Comparison of ENCODE assay signal across 16 cellular contexts in genomic region chr3:156252656-156253055, GRCh38.
"Had no signal": no experiment of that assay in that cellular context is flagged by ENCODE, and none has a peak within 500 bp of the region (broad histone marks: within the 10 kb centered on the region; RNA-seq: fewer than 3 reads in every experiment).

No MANE protein-coding gene starts in this region.

- ATAC-seq: activated naive CD4-positive, alpha-beta T cell treated with anti-CD3 and anti-CD28 coated beads, Interleukin-2, amount 50 U/mL, for 72 hours; gastrocnemius medialis; naive thymus-derived CD8-positive, alpha-beta T cell; pancreas; T-helper 17 cell had no signal

- H3K4me1 ChIP-seq: colonic mucosa, gastrocnemius medialis, pancreas had no signal

- H3K27me3 ChIP-seq: colonic mucosa, gastrocnemius medialis, neutrophil, pancreas, thyroid gland had no signal

- H3K9me3 ChIP-seq: colonic mucosa, gastrocnemius medialis, neutrophil, pancreas, thyroid gland had no signal

- H3K27ac ChIP-seq: colonic mucosa, gastrocnemius medialis, neutrophil, pancreas, thyroid gland had no signal

- H3K36me3 ChIP-seq: colonic mucosa, gastrocnemius medialis, neutrophil, pancreas, thyroid gland had no signal

- DNase-seq: activated CD4-positive, alpha-beta T cell treated with anti-CD3 and anti-CD28 coated beads, Interleukin-2, amount 50 U/mL, for 4 hours; activated gamma-delta T cell treated with Interleukin-2 at 50 U/mL for 16 hours; colonic mucosa; gastrocnemius medialis; head of caudate nucleus; mesendoderm; naive thymus-derived CD8-positive, alpha-beta T cell; pancreas; stimulated activated CD4-positive, alpha-beta T cell treated with anti-CD3 and anti-CD28 coated beads, Interleukin-12 subunit alpha, Interleukin-12 subunit beta, amount 100 ng/mL, for 4 hours; stimulated activated CD4-positive, alpha-beta T cell treated with anti-CD3 and anti-CD28 coated beads, Interleukin-1b, Interleukin-23, amount 100 ng/mL, for 48 hours; stimulated activated CD8-positive, alpha-beta memory T cell treated with anti-CD3 and anti-CD28 coated beads, Interleukin-4, amount 100 ng/mL, for 48 hours; stimulated activated naive CD4-positive, alpha-beta T cell; T-helper 17 cell; thyroid gland had no signal

- H3K4me3 ChIP-seq: colonic mucosa, gastrocnemius medialis, pancreas, thyroid gland had no signal
